Comparison of ENCODE assay signal across 27 cellular contexts in the genomic region with DNA sequence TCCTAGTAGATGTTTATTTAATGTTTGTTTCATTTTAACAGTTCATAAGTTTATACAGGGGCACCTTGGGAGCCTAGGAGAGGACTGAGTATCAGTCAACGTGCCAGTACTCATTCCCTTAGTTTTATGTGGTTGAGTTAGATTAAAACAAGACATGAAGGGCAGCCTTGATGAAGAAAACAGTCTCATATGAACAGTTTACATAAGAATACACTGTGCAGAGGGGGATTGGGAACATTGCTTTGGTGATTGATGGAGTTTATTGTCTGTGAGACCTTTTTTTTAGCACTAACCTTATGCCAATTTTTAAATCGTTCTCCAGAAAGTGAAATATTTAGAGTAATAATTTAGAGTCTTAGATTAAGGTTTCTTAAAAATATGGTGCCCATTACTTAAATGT. TPM values are rescaled to one million over a fixed set of nuclear protein-coding genes. Genes with fewer than 3 reads are reported as not detected.
A peak's percentile ranks its signal among the peaks of the same experiment; 100 is the strongest.
DNase-seq lines count a peak whose midpoint lies in the region; ATAC-seq, FAIRE-seq and TF ChIP-seq lines count a peak whose summit lies in the region.
"Had no signal": no experiment of that assay in that cellular context is flagged by ENCODE, and none has a peak within 500 bp of the region (broad histone marks: within the 10 kb centered on the region; RNA-seq: fewer than 3 reads in every experiment).

No MANE protein-coding gene starts in this region.

- H3K9me3 Mint-ChIP-seq in CD4-positive, alpha-beta T cell: peaks cover 1% of the 10 kb centered on the region
- H3K9me3 Mint-ChIP-seq in WTC11 (peaks cover 11% of the 10 kb centered on the region), nephron (peaks cover 8% of the 10 kb centered on the region)

- peaks cover 68% of the 10 kb centered on the region for H3K36me3 Mint-ChIP-seq in CD4-positive, alpha-beta T cell (ENCODE audit: low read depth)
- peaks cover 25% of the 10 kb centered on the region for H3K36me3 Mint-ChIP-seq in WTC11
- peaks cover 60% of the 10 kb centered on the region for H3K36me3 Mint-ChIP-seq in nephron (ENCODE audit: low read depth)

- no peaks in the 10 kb centered on the region for H3K27me3 Mint-ChIP-seq in CD4-positive, alpha-beta T cell
- H3K27me3 Mint-ChIP-seq in WTC11 (ENCODE audit: low read depth) (no peaks in the 10 kb centered on the region), nephron (ENCODE audit: low read depth) (no peaks in the 10 kb centered on the region)
- H3K27me3 Mint-ChIP-seq: CD4-positive, alpha-beta memory T cell; IgD-negative memory B cell had no signal

- DNase-seq in CD4-positive, alpha-beta T cell: no peak
- no peak for DNase-seq in GM19239 (ENCODE audit: insufficient read length, low spot score)
- DNase-seq in WTC11 (ENCODE audit: low spot score): no peak
- DNase-seq in NCI-H2196 (lab: John Stamatoyannopoulos, UW; ENCODE audit: unreplicated experiment): no peak
- no peak for DNase-seq in NCI-H1048 (lab: John Stamatoyannopoulos, UW)
- DNase-seq in NCI-H82 treated with DMSO at 0.1 percent for 48 hours (lab: John Stamatoyannopoulos, UW; ENCODE audit: unreplicated experiment): no peak
- DNase-seq: AML-193; Caco-2; CD4-positive, alpha-beta memory T cell; DMS79; EL; GDM1; MM.1S; NCI-H1417; NCI-H1694; NCI-H2029 treated with DMSO at 0.1 percent for 48 hours; NCI-H526 treated with DMSO at 0.1 percent for 48 hours; Right ventricle myocardium superior; RPMI8226 had no signal

- POLR2A ChIA-PET in CD4-positive, alpha-beta T cell (lab: Charles Lee): no interaction called here
- POLR2A ChIA-PET in WTC11 (lab: Charles Lee): no interaction called here

- H3K27ac Mint-ChIP-seq in CD4-positive, alpha-beta T cell: peak overlapping the region; percentile 31
- H3K27ac Mint-ChIP-seq in WTC11 (peak overlapping the region; percentile 20), nephron (peak overlapping the region in 2 of 3 experiments; percentile 5 to 41)

- ATAC-seq in CD4-positive, alpha-beta T cell (ENCODE audit: poor library complexity): no peak
- no peak for ATAC-seq in WTC11
- ATAC-seq: A549, GM12878 had no signal

- H3K9me3 ChIP-seq in CD4-positive, alpha-beta T cell (ENCODE audit: control insufficient read depth, low read length): peaks cover 1% of the 10 kb centered on the region

- no peaks in the 10 kb centered on the region for H3K27me3 ChIP-seq in CD4-positive, alpha-beta T cell (ENCODE audit: control insufficient read depth, insufficient read depth, low read length)
- H3K27me3 ChIP-seq: BLaER1 treated with 17β-estradiol and CSF1 and Interleukin-3, amounts not matched to agents 10 nM and 100 nM; SJSA1 had no signal

- no peak for TF ChIP-seq CTCF in CD4-positive, alpha-beta T cell (IDR thresholded peaks at IDR 0.05)
- TF ChIP-seq CTCF in WTC11 (IDR thresholded peaks at IDR 0.05): no peak
- no peak for TF ChIP-seq CTCF in nephron (IDR thresholded peaks at IDR 0.05; ENCODE audit: unreplicated experiment in 3 of 3)

- FAIRE-seq in GM19239 (lab: Jason Lieb, UNC): peak; percentile 4
- FAIRE-seq: A549, GM12878 had no signal

- CTCF ChIA-PET in CD4-positive, alpha-beta T cell (lab: Charles Lee): no interaction called here
- CTCF ChIA-PET in WTC11 (lab: Charles Lee): no interaction called here

- H3K4me1 Mint-ChIP-seq in CD4-positive, alpha-beta T cell (ENCODE audit: low read depth): peaks cover 12% of the 10 kb centered on the region
- H3K4me1 Mint-ChIP-seq in WTC11: 0 out of 2 replicates have a peak, but pooled peaks cover 2% of the 10 kb centered on the region
- H3K4me1 Mint-ChIP-seq in nephron: no peaks in the 10 kb centered on the region

- intact Hi-C loops in CD4-positive, alpha-beta T cell (cut with DNase I, micrococcal nuclease): no loop called here

- H3K4me3 Mint-ChIP-seq in CD4-positive, alpha-beta T cell: no peak overlapping the region
- H3K4me3 Mint-ChIP-seq in WTC11 (no peak overlapping the region), nephron (no peak overlapping the region)
- H3K4me3 Mint-ChIP-seq: CD4-positive, alpha-beta memory T cell; IgD-negative memory B cell had no signal

- H3K27ac ChIP-seq in CD4-positive, alpha-beta T cell (ENCODE audit: low read depth, low read length): no peak overlapping the region
- H3K27ac ChIP-seq: A549; BLaER1 treated with 17β-estradiol and CSF1 and Interleukin-3, amounts not matched to agents 10 nM and 100 nM; HL-60; KMS-11; SJSA1 had no signal

TF ChIP-seq in WTC11, 78 proteins besides CTCF, POLR2A, EP300 and RAD21:
- TF ChIP-seq, protein P1, sequence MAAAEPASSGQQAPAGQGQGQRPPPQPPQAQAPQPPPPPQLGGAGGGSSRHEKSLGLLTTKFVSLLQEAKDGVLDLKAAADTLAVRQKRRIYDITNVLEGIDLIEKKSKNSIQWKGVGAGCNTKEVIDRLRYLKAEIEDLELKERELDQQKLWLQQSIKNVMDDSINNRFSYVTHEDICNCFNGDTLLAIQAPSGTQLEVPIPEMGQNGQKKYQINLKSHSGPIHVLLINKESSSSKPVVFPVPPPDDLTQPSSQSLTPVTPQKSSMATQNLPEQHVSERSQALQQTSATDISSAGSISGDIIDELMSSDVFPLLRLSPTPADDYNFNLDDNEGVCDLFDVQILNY (CRISPR knock-in tag; IDR thresholded peaks at IDR 0.05): no peak
- TF ChIP-seq ZNF416 (CRISPR knock-in tag; IDR thresholded peaks at IDR 0.05) (no peak), KAT7 (CRISPR knock-in tag; IDR thresholded peaks at IDR 0.05; ENCODE audit: borderline replicate concordance) (no peak), TP53 (CRISPR knock-in tag; IDR thresholded peaks at IDR 0.05) (no peak), FOXJ3 (CRISPR knock-in tag; IDR thresholded peaks at IDR 0.05; ENCODE audit: borderline replicate concordance) (no peak), RELA (CRISPR knock-in tag; IDR thresholded peaks at IDR 0.05; ENCODE audit: borderline replicate concordance) (no peak), ZNF396 (CRISPR knock-in tag; IDR thresholded peaks at IDR 0.05; ENCODE audit: borderline replicate concordance) (no peak), SP1 (CRISPR knock-in tag; conservative IDR thresholded peaks at IDR 0.05) (no peak), ETV6 (CRISPR knock-in tag; IDR thresholded peaks at IDR 0.05) (no peak), SMAD3 (CRISPR knock-in tag; IDR thresholded peaks at IDR 0.05; ENCODE audit: borderline replicate concordance) (no peak)
- TF ChIP-seq, protein P2, sequence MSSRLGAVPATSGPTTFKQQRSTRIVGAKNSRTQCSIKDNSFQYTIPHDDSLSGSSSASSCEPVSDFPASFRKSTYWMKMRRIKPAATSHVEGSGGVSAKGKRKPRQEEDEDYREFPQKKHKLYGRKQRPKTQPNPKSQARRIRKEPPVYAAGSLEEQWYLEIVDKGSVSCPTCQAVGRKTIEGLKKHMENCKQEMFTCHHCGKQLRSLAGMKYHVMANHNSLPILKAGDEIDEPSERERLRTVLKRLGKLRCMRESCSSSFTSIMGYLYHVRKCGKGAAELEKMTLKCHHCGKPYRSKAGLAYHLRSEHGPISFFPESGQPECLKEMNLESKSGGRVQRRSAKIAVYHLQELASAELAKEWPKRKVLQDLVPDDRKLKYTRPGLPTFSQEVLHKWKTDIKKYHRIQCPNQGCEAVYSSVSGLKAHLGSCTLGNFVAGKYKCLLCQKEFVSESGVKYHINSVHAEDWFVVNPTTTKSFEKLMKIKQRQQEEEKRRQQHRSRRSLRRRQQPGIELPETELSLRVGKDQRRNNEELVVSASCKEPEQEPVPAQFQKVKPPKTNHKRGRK (CRISPR knock-in tag; IDR thresholded peaks at IDR 0.05; ENCODE audit: borderline replicate concordance): no peak
- TF ChIP-seq, protein P3, sequence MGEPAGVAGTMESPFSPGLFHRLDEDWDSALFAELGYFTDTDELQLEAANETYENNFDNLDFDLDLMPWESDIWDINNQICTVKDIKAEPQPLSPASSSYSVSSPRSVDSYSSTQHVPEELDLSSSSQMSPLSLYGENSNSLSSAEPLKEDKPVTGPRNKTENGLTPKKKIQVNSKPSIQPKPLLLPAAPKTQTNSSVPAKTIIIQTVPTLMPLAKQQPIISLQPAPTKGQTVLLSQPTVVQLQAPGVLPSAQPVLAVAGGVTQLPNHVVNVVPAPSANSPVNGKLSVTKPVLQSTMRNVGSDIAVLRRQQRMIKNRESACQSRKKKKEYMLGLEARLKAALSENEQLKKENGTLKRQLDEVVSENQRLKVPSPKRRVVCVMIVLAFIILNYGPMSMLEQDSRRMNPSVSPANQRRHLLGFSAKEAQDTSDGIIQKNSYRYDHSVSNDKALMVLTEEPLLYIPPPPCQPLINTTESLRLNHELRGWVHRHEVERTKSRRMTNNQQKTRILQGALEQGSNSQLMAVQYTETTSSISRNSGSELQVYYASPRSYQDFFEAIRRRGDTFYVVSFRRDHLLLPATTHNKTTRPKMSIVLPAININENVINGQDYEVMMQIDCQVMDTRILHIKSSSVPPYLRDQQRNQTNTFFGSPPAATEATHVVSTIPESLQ (CRISPR knock-in tag; IDR thresholded peaks at IDR 0.05): no peak
- TF ChIP-seq, protein P4, sequence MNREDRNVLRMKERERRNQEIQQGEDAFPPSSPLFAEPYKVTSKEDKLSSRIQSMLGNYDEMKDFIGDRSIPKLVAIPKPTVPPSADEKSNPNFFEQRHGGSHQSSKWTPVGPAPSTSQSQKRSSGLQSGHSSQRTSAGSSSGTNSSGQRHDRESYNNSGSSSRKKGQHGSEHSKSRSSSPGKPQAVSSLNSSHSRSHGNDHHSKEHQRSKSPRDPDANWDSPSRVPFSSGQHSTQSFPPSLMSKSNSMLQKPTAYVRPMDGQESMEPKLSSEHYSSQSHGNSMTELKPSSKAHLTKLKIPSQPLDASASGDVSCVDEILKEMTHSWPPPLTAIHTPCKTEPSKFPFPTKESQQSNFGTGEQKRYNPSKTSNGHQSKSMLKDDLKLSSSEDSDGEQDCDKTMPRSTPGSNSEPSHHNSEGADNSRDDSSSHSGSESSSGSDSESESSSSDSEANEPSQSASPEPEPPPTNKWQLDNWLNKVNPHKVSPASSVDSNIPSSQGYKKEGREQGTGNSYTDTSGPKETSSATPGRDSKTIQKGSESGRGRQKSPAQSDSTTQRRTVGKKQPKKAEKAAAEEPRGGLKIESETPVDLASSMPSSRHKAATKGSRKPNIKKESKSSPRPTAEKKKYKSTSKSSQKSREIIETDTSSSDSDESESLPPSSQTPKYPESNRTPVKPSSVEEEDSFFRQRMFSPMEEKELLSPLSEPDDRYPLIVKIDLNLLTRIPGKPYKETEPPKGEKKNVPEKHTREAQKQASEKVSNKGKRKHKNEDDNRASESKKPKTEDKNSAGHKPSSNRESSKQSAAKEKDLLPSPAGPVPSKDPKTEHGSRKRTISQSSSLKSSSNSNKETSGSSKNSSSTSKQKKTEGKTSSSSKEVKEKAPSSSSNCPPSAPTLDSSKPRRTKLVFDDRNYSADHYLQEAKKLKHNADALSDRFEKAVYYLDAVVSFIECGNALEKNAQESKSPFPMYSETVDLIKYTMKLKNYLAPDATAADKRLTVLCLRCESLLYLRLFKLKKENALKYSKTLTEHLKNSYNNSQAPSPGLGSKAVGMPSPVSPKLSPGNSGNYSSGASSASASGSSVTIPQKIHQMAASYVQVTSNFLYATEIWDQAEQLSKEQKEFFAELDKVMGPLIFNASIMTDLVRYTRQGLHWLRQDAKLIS (CRISPR knock-in tag; IDR thresholded peaks at IDR 0.05; ENCODE audit: borderline replicate concordance): no peak

RNA-seq across cellular contexts. Expression of a gene that starts 46.1 kb away (rescaled TPM):
- 10 to 100 TPM; 67.1 to 68.8 TPM for total RNA-seq in CD4-positive, alpha-beta T cell
- total RNA-seq in WTC11 (2021): 28.7 to 31.3 TPM (median 29.8 TPM) in 3 replicates
